7 cellular contexts compared by ENCODE assay signal in genomic region chr11:45100338-45100737, GRCh38. TPM values are rescaled to one million over a fixed set of nuclear protein-coding genes. Genes with fewer than 3 reads are reported as not detected.
DNase-seq lines count a peak whose midpoint lies in the region; ATAC-seq, FAIRE-seq and TF ChIP-seq lines count a peak whose summit lies in the region.

No MANE protein-coding gene starts in this region.

- H3K4me1 ChIP-seq in mesenchymal stem cell (ENCODE audit: control insufficient read depth, insufficient read depth, low read depth, low read length) (peaks cover 11% of the 10 kb centered on the region), HepG2 (ENCODE audit: insufficient read depth, low read length) (peaks cover 7% of the 10 kb centered on the region; the same call in 1 of the 2 replicates)

- no peak for TF ChIP-seq RAD21 in HepG2 (CRISPR knock-in tag; IDR thresholded peaks at IDR 0.05)

- H4K8ac ChIP-seq in mesenchymal stem cell (ENCODE audit: low read length) = no peak overlapping the region

- 45% methylated on average over 2 of the region's 2 CpGs for WGBS in mesenchymal stem cell
- 0% methylated on average over 2 of the region's 2 CpGs for WGBS in HepG2 (ENCODE audit: low lambda C conversion rate)

- H2BK120ac ChIP-seq in mesenchymal stem cell (ENCODE audit: low read depth, low read length) = no peak overlapping the region

- H3K4me3 ChIP-seq in mesenchymal stem cell (ENCODE audit: insufficient read depth in 1 of 2, low read depth in 1 of 2, low read length in 2 of 2) (no peak overlapping the region), HepG2 (replicated peaks in 1 of 3; ENCODE audit: insufficient read depth in 1 of 3, low read depth in 2 of 3, low read length in 3 of 3) (no peak overlapping the region)

- no peak overlapping the region for H3K14ac ChIP-seq in mesenchymal stem cell (ENCODE audit: low read length in 2 of 2)

- no peak for ATAC-seq in activated CD8-positive, alpha-beta T cell treated with anti-CD3 and anti-CD28 coated beads, Interleukin-2, amount 10 ng/mL, durations not matched to agents 7 days and 5 days
- ATAC-seq in HepG2 = no peak

- DNase-seq in EL = peak; percentile 26
- DNase-seq in MV-4-11 (lab: John Stamatoyannopoulos, UW) = peak; percentile 82
- peak; percentile 18 for DNase-seq in activated CD8-positive, alpha-beta T cell treated with anti-CD3 and anti-CD28 coated beads, Interleukin-2, amount 10 ng/mL, durations not matched to agents 7 days and 5 days
- peak; percentile 85 for DNase-seq in mesenchymal stem cell
- no peak for DNase-seq in HepG2 (ENCODE audit: low spot score)
- no peak for DNase-seq in OCI-M1 (lab: John Stamatoyannopoulos, UW)
- DNase-seq in activated naive CD4-positive, alpha-beta T cell (lab: John Stamatoyannopoulos, UW) = no peak

- intact Hi-C loops in HepG2 (cut with micrococcal nuclease; ENCODE audit: unreplicated experiment) = no loop called here

- no peaks in the 10 kb centered on the region for H3K9me3 Mint-ChIP-seq in activated CD8-positive, alpha-beta T cell treated with anti-CD3 and anti-CD28 coated beads, Interleukin-2, amount 10 ng/mL, durations not matched to agents 7 days and 5 days (ENCODE audit: insufficient read depth)

- H2BK5ac ChIP-seq in mesenchymal stem cell (ENCODE audit: low read depth, low read length, poor library complexity, severe bottlenecking) = no peak overlapping the region

- H2BK15ac ChIP-seq in mesenchymal stem cell (ENCODE audit: low read depth, poor library complexity, severe bottlenecking) = no peak overlapping the region

- H3K27ac Mint-ChIP-seq in activated CD8-positive, alpha-beta T cell treated with anti-CD3 and anti-CD28 coated beads, Interleukin-2, amount 10 ng/mL, durations not matched to agents 7 days and 5 days = no peak overlapping the region

- CTCF ChIA-PET in activated CD8-positive, alpha-beta T cell treated with anti-CD3 and anti-CD28 coated beads, Interleukin-2, amount 10 ng/mL, durations not matched to agents 7 days and 5 days (lab: Charles Lee) = interaction anchor here (0.7 to 14.2 kb wide), 7 partner anchors 8 to 189 kb away, joined by 3 to 364 read pairs (median 5); no protein-coding TSS in a partner anchor
- CTCF ChIA-PET in HepG2 (lab: Yijun Ruan, JAX; ENCODE audit: low intra/inter-chr PET ratio, low total read pairs) = no interaction called here

- TF ChIP-seq EP300 in HepG2 (IDR thresholded peaks at IDR 0.05; ENCODE audit: low read depth in 2 of 2, low read length in 2 of 2) (no peak), HepG2 (CRISPR knock-in tag; IDR thresholded peaks at IDR 0.05; ENCODE audit: borderline replicate concordance) (no peak)

- TF ChIP-seq CTCF in HepG2 (CRISPR knock-in tag; IDR thresholded peaks at IDR 0.05) = no peak

- H3K27ac ChIP-seq in mesenchymal stem cell (ENCODE audit: low read length, poor library complexity, severe bottlenecking) (no peak overlapping the region), HepG2 (ENCODE audit: extremely low read length, insufficient read depth, low read length) (no peak overlapping the region)

- H3K36me3 Mint-ChIP-seq in activated CD8-positive, alpha-beta T cell treated with anti-CD3 and anti-CD28 coated beads, Interleukin-2, amount 10 ng/mL, durations not matched to agents 7 days and 5 days (ENCODE audit: low read depth) = no peaks in the 10 kb centered on the region

- no peaks in the 10 kb centered on the region for H3K9me3 ChIP-seq in mesenchymal stem cell (ENCODE audit: control insufficient read depth, low read length)
- H3K9me3 ChIP-seq in HepG2 (ENCODE audit: low read length) = no peaks in the 10 kb centered on the region

- POLR2A ChIA-PET in activated CD8-positive, alpha-beta T cell treated with anti-CD3 and anti-CD28 coated beads, Interleukin-2, amount 10 ng/mL, durations not matched to agents 7 days and 5 days (lab: Charles Lee) = interaction anchor here (1.1 kb wide), 1 partner anchor 20 kb away, joined by 4 read pairs; no protein-coding TSS in a partner anchor
- POLR2A ChIA-PET in HepG2 (lab: Yijun Ruan, JAX) = no interaction called here

- no peak overlapping the region for H3K23ac ChIP-seq in mesenchymal stem cell (ENCODE audit: low read length in 2 of 2)

- H3K9ac ChIP-seq in mesenchymal stem cell (ENCODE audit: low read length) (no peak overlapping the region), HepG2 (ENCODE audit: insufficient read depth, low read depth, low read length) (no peak overlapping the region)

- H3K4me1 Mint-ChIP-seq in activated CD8-positive, alpha-beta T cell treated with anti-CD3 and anti-CD28 coated beads, Interleukin-2, amount 10 ng/mL, durations not matched to agents 7 days and 5 days (ENCODE audit: low read depth) = peaks cover 11% of the 10 kb centered on the region

- TF ChIP-seq POLR2A in HepG2 (IDR thresholded peaks at IDR 0.05; ENCODE audit: insufficient read depth in 1 of 2, low read depth in 2 of 2, low read length in 2 of 2) = no peak

- H2AK5ac ChIP-seq in mesenchymal stem cell (ENCODE audit: low read length, severe bottlenecking) = no peak overlapping the region

- H2BK12ac ChIP-seq in mesenchymal stem cell (ENCODE audit: low read length in 2 of 2) = peak overlapping the region in 1 of 2 experiments; percentile 15

- no peaks in the 10 kb centered on the region for H3K79me2 ChIP-seq in HepG2 (ENCODE audit: insufficient read depth, low read length)

- no peak overlapping the region for H3K4ac ChIP-seq in mesenchymal stem cell (ENCODE audit: low read depth in 1 of 2, low read length in 2 of 2)

- H3K18ac ChIP-seq in mesenchymal stem cell (ENCODE audit: low read depth in 1 of 2, low read length in 2 of 2) = no peak overlapping the region

- in situ Hi-C loops in HepG2 (cut with HindIII; ENCODE audit: extremely low pct_ligation_motif_present, low pct_unique_long_range_greater_than_20kb) = loop anchor here (10.0 kb wide), 1 partner anchor 224 kb away; no protein-coding TSS in a partner anchor

- peaks cover 27% of the 10 kb centered on the region for H3K27me3 Mint-ChIP-seq in activated CD8-positive, alpha-beta T cell treated with anti-CD3 and anti-CD28 coated beads, Interleukin-2, amount 10 ng/mL, durations not matched to agents 7 days and 5 days (ENCODE audit: low read depth)

- H3K27me3 ChIP-seq in mesenchymal stem cell (ENCODE audit: control insufficient read depth in 1 of 2, insufficient read depth in 1 of 2, low read length in 2 of 2) = peaks cover 55 to 57% of the 10 kb centered on the region in 2 experiments
- H3K27me3 ChIP-seq in HepG2 (ENCODE audit: control insufficient read depth in 1 of 2, insufficient read depth in 2 of 2, low read length in 2 of 2) = peaks cover 2 to 7% of the 10 kb centered on the region in 2 experiments; a peak in 3 of 5 replicates

- no peak for FAIRE-seq in HepG2 (lab: Jason Lieb, UNC)

- no peaks in the 10 kb centered on the region; the same call in 1 of the 2 replicates for H4K20me1 ChIP-seq in HepG2 (ENCODE audit: insufficient read depth, low read length)

- H4K91ac ChIP-seq in mesenchymal stem cell (ENCODE audit: low read length) = no peak overlapping the region

- H2AFZ ChIP-seq in mesenchymal stem cell (ENCODE audit: low read depth, low read length) (no peak overlapping the region), HepG2 (ENCODE audit: low read length) (no peak overlapping the region)

- H3K4me3 Mint-ChIP-seq in activated CD8-positive, alpha-beta T cell treated with anti-CD3 and anti-CD28 coated beads, Interleukin-2, amount 10 ng/mL, durations not matched to agents 7 days and 5 days = no peak overlapping the region

- no TSS peak for BruUV-seq in HepG2 (replicated peaks; lab: Mats Ljungman, UMichigan)

- H3K36me3 ChIP-seq in mesenchymal stem cell (ENCODE audit: control insufficient read depth in 1 of 2, insufficient read depth in 2 of 2, low read depth in 1 of 2, low read length in 2 of 2) (no peaks in the 10 kb centered on the region), HepG2 (replicated peaks in 1 of 2; ENCODE audit: control insufficient read depth in 1 of 2, insufficient read depth in 2 of 2, low read length in 2 of 2) (no peaks in the 10 kb centered on the region)

- H3K79me1 ChIP-seq in mesenchymal stem cell (replicated peaks; ENCODE audit: low read length, poor library complexity, severe bottlenecking) = no peaks in the 10 kb centered on the region

- H3K4me2 ChIP-seq in mesenchymal stem cell (ENCODE audit: low read length, poor library complexity, severe bottlenecking) (no peak overlapping the region), HepG2 (ENCODE audit: low read depth, low read length) (no peak overlapping the region)

TF ChIP-seq in HepG2, 621 proteins besides CTCF, POLR2A, EP300 and RAD21 (continues in another document):
- TF ChIP-seq HNRNPUL1 (IDR thresholded peaks at IDR 0.05; ENCODE audit: low read depth, low read length) (no peak), MZF1 (CRISPR knock-in tag; IDR thresholded peaks at IDR 0.05; ENCODE audit: borderline replicate concordance) (no peak), ZBTB38 (CRISPR knock-in tag; IDR thresholded peaks at IDR 0.05) (no peak)

RNA-seq across cellular contexts. Expression of gene PRDM11, which starts 46.1 kb away (rescaled TPM):
- total RNA-seq in activated CD8-positive, alpha-beta T cell treated with anti-CD3 and anti-CD28 coated beads, Interleukin-2, amount 10 ng/mL, durations not matched to agents 7 days and 5 days = 1 to 10 TPM; 3.5 to 3.6 TPM
- 4.6 TPM for polyA plus RNA-seq in mesenchymal stem cell (2013, experiment 1 of 2)
- 5.2 TPM for polyA plus RNA-seq in mesenchymal stem cell (2013, experiment 2 of 2)
- 4.1 and 4.7 TPM in 2 replicates for total RNA-seq in HepG2 (2016; rRNA removed; fragmentation: Illumina TruSeq; extraction: Trizol)
- 1.5 and 1.8 TPM in 2 replicates for total RNA-seq in HepG2 (2016; cell fraction: cytosol; rRNA removed; fragmentation: Illumina TruSeq; extraction: Trizol; ENCODE audit: low read depth)
- 3.4 and 4.3 TPM in 2 replicates for total RNA-seq in HepG2 (2016; cell fraction: insoluble cytoplasmic fraction; rRNA removed; fragmentation: Illumina TruSeq; extraction: Trizol)
- 3.9 and 5.2 TPM in 2 replicates for total RNA-seq in HepG2 (2016; cell fraction: membrane; rRNA removed; fragmentation: Illumina TruSeq; extraction: Trizol)
- total RNA-seq in HepG2 (2016; cell fraction: nucleus; rRNA removed; fragmentation: Illumina TruSeq; extraction: Trizol) = 4.6 and 6.1 TPM in 2 replicates
- 3.3 and 3.4 TPM in 2 replicates for polyA plus RNA-seq in HepG2 (2011; rRNA removed)
- 2.0 and 2.7 TPM in 2 replicates for polyA plus RNA-seq in HepG2 (2011; cell fraction: cytosol; rRNA removed)
- polyA plus RNA-seq in HepG2 (2011; cell fraction: nucleus; rRNA removed) = 6.4 and 6.7 TPM in 2 replicates
- 2.3 and 2.4 TPM in 2 replicates for polyA plus RNA-seq in HepG2 (2012)
- polyA plus RNA-seq in HepG2 (2016; cell fraction: cytosol; fragmentation: Illumina TruSeq; extraction: Trizol; ENCODE audit: low read depth) = 0.77 and 0.81 TPM in 2 replicates
- 2.8 and 4.0 TPM in 2 replicates for polyA plus RNA-seq in HepG2 (2016; cell fraction: insoluble cytoplasmic fraction; fragmentation: Illumina TruSeq; extraction: Trizol; ENCODE audit: low read depth)
- 2.1 and 2.4 TPM in 2 replicates for polyA plus RNA-seq in HepG2 (2016; cell fraction: membrane; fragmentation: Illumina TruSeq; extraction: Trizol; ENCODE audit: low read depth)
- polyA plus RNA-seq in HepG2 (2016; cell fraction: nucleus; fragmentation: Illumina TruSeq; extraction: Trizol; ENCODE audit: insufficient read depth, low read depth) = 7.1 and 7.4 TPM in 2 replicates
- polyA minus RNA-seq in HepG2 (2011; rRNA and poly(A)+ RNA removed; ENCODE audit: low replicate concordance) = 7.8 and 17.5 TPM in 2 replicates
- polyA minus RNA-seq in HepG2 (2011; cell fraction: cytosol; rRNA and poly(A)+ RNA removed) = 3.5 and 6.2 TPM in 2 replicates
- 5.0 and 7.6 TPM in 2 replicates for polyA minus RNA-seq in HepG2 (2011; cell fraction: nucleus; rRNA and poly(A)+ RNA removed)

Comparison
In these comparisons a context has a peak if more than half of its experiments do, and no peak if none do; other contexts are left out.
1. DNase-seq: peak in EL (single experiment), MV-4-11 (single experiment), activated CD8-positive, alpha-beta T cell treated with anti-CD3 and anti-CD28 coated beads, Interleukin-2, amount 10 ng/mL, durations not matched to agents 7 days and 5 days (single experiment) and mesenchymal stem cell (single experiment); none in HepG2 (single experiment), OCI-M1 (single experiment) and activated naive CD4-positive, alpha-beta T cell (0 of 4).